Comparison of ENCODE assay signal across 29 cellular contexts in genomic region chr2:137942785-137943034, GRCh38. TPM values are rescaled to one million over a fixed set of nuclear protein-coding genes. Genes with fewer than 3 reads are reported as not detected.
"Had no signal": no experiment of that assay in that cellular context is flagged by ENCODE, and none has a peak within 500 bp of the region (broad histone marks: within the 10 kb centered on the region; RNA-seq: fewer than 3 reads in every experiment).

No MANE protein-coding gene starts in this region.

- H3K9me3 Mint-ChIP-seq: activated naive CD4-positive, alpha-beta T cell treated with anti-CD3 and anti-CD28 coated beads, Interleukin-2, amount 50 U/mL, for 24 hours; activated naive CD8-positive, alpha-beta T cell treated with anti-CD3 and anti-CD28 coated beads, Interleukin-2, amount 50 U/mL, for 24 hours; activated T-helper 2 cell treated with anti-CD3 and anti-CD28 coated beads, Interferon-gamma antibody, Interleukin-2, Interleukin-4, amounts not matched to agents 10 μg/mL and 5 μg/mL and 100 μg/mL, durations not matched to agents 14 hours and 24 hours and 36 hours; naive thymus-derived CD8-positive, alpha-beta T cell; stimulated activated naive B cell treated with anti-CD40 and anti-IgM and Interleukin-4, amounts not matched to agents 10 μg/mL and 1 μg/mL and 100 μg/mL, for 72 hours had no signal

- DNase-seq: activated CD4-positive, alpha-beta T cell treated with anti-CD3 and anti-CD28 coated beads for 36 hours; activated CD4-positive, CD25-positive, alpha-beta regulatory T cell; activated CD8-positive, alpha-beta memory T cell treated with anti-CD3 and anti-CD28 coated beads, Interleukin-2, amount 10 ng/mL, durations not matched to agents 7 days and 5 days; activated CD8-positive, alpha-beta T cell treated with anti-CD3 and anti-CD28 coated beads, Interleukin-2, amount 10 ng/mL, durations not matched to agents 7 days and 5 days; activated naive CD8-positive, alpha-beta T cell treated with anti-CD3 and anti-CD28 coated beads, Interleukin-2, amount 50 U/mL, for 24 hours; activated T-cell treated with anti-CD3 and anti-CD28 coated beads, Interleukin-2, amount 50 U/mL, for 48 hours; amygdala; central memory CD4-positive, alpha-beta T cell; head of caudate nucleus; hypothalamus; kidney glomerular epithelial cell; left ventricle myocardium inferior; naive thymus-derived CD8-positive, alpha-beta T cell; posterior cingulate gyrus; sigmoid colon; stimulated activated CD4-positive, alpha-beta T cell treated with anti-CD3 and anti-CD28 coated beads, Interleukin-1b, Interleukin-23, amount 100 ng/mL, for 48 hours; stimulated activated CD4-positive, alpha-beta T cell treated with anti-CD3 and anti-CD28 coated beads, Interleukin-4, amount 100 ng/mL, for 4 hours; stimulated activated CD8-positive, alpha-beta memory T cell treated with anti-CD3 and anti-CD28 coated beads, Interleukin-4, amount 100 ng/mL, for 48 hours; stimulated activated naive B cell treated with anti-CD40 and anti-IgM and Interleukin-4, amounts not matched to agents 10 μg/mL and 1 μg/mL and 100 μg/mL, for 72 hours; stomach; tibial artery had no signal

- H3K36me3 ChIP-seq: gastroesophageal sphincter, left ventricle myocardium inferior, sigmoid colon, stomach, suprapubic skin, tibial artery had no signal

- H3K9me3 ChIP-seq: gastroesophageal sphincter, left ventricle myocardium inferior, sigmoid colon, stomach, suprapubic skin, tibial artery had no signal

- H3K4me1 ChIP-seq: gastroesophageal sphincter, left ventricle myocardium inferior, sigmoid colon, suprapubic skin had no signal

- H3K27me3 Mint-ChIP-seq: activated CD4-positive, alpha-beta T cell treated with anti-CD3 and anti-CD28 coated beads for 36 hours; activated CD8-positive, alpha-beta memory T cell treated with anti-CD3 and anti-CD28 coated beads, Interleukin-2, amount 10 ng/mL, durations not matched to agents 7 days and 5 days had no signal

- ATAC-seq: activated CD4-positive, alpha-beta T cell treated with anti-CD3 and anti-CD28 coated beads for 36 hours; activated CD8-positive, alpha-beta memory T cell treated with anti-CD3 and anti-CD28 coated beads, Interleukin-2, amount 10 ng/mL, durations not matched to agents 7 days and 5 days; activated CD8-positive, alpha-beta T cell treated with anti-CD3 and anti-CD28 coated beads, Interleukin-2, amount 10 ng/mL, durations not matched to agents 7 days and 5 days; activated naive CD8-positive, alpha-beta T cell treated with anti-CD3 and anti-CD28 coated beads, Interleukin-2, amount 50 U/mL, for 24 hours; gastroesophageal sphincter; naive thymus-derived CD8-positive, alpha-beta T cell; stimulated activated naive B cell treated with anti-CD40 and anti-IgM and Interleukin-4, amounts not matched to agents 10 μg/mL and 1 μg/mL and 100 μg/mL, for 72 hours had no signal

- H3K27ac Mint-ChIP-seq: activated CD4-positive, alpha-beta T cell treated with anti-CD3 and anti-CD28 coated beads for 36 hours; activated CD8-positive, alpha-beta memory T cell treated with anti-CD3 and anti-CD28 coated beads, Interleukin-2, amount 10 ng/mL, durations not matched to agents 7 days and 5 days; activated CD8-positive, alpha-beta T cell treated with anti-CD3 and anti-CD28 coated beads, Interleukin-2, amount 10 ng/mL, durations not matched to agents 7 days and 5 days; activated naive CD4-positive, alpha-beta T cell treated with anti-CD3 and anti-CD28 coated beads, Interleukin-2, amount 50 U/mL, for 24 hours; activated naive CD8-positive, alpha-beta T cell treated with anti-CD3 and anti-CD28 coated beads, Interleukin-2, amount 50 U/mL, for 24 hours; activated T-helper 2 cell treated with anti-CD3 and anti-CD28 coated beads, Interferon-gamma antibody, Interleukin-2, Interleukin-4, amounts not matched to agents 10 μg/mL and 5 μg/mL and 100 μg/mL, durations not matched to agents 14 hours and 24 hours and 36 hours; naive thymus-derived CD8-positive, alpha-beta T cell; stimulated activated naive B cell treated with anti-CD40 and anti-IgM and Interleukin-4, amounts not matched to agents 10 μg/mL and 1 μg/mL and 100 μg/mL, for 72 hours had no signal

- FAIRE-seq: endothelial cell of umbilical vein, urothelium cell line had no signal

- H3K27ac ChIP-seq: gastroesophageal sphincter, left ventricle myocardium inferior, sigmoid colon, stomach, suprapubic skin, tibial artery had no signal

- H3K4me3 ChIP-seq: gastroesophageal sphincter, left ventricle myocardium inferior, sigmoid colon, smooth muscle cell, stomach, suprapubic skin, tibial artery had no signal

- H3K36me3 Mint-ChIP-seq: activated CD8-positive, alpha-beta memory T cell treated with anti-CD3 and anti-CD28 coated beads, Interleukin-2, amount 10 ng/mL, durations not matched to agents 7 days and 5 days; activated naive CD4-positive, alpha-beta T cell treated with anti-CD3 and anti-CD28 coated beads, Interleukin-2, amount 50 U/mL, for 24 hours; naive thymus-derived CD8-positive, alpha-beta T cell; stimulated activated naive B cell treated with anti-CD40 and anti-IgM and Interleukin-4, amounts not matched to agents 10 μg/mL and 1 μg/mL and 100 μg/mL, for 72 hours had no signal

- H3K4me3 Mint-ChIP-seq: activated CD4-positive, alpha-beta T cell treated with anti-CD3 and anti-CD28 coated beads for 36 hours; activated CD8-positive, alpha-beta memory T cell treated with anti-CD3 and anti-CD28 coated beads, Interleukin-2, amount 10 ng/mL, durations not matched to agents 7 days and 5 days; activated CD8-positive, alpha-beta T cell treated with anti-CD3 and anti-CD28 coated beads, Interleukin-2, amount 10 ng/mL, durations not matched to agents 7 days and 5 days; activated naive CD4-positive, alpha-beta T cell treated with anti-CD3 and anti-CD28 coated beads, Interleukin-2, amount 50 U/mL, for 24 hours; activated naive CD8-positive, alpha-beta T cell treated with anti-CD3 and anti-CD28 coated beads, Interleukin-2, amount 50 U/mL, for 24 hours; naive thymus-derived CD8-positive, alpha-beta T cell; stimulated activated naive B cell treated with anti-CD40 and anti-IgM and Interleukin-4, amounts not matched to agents 10 μg/mL and 1 μg/mL and 100 μg/mL, for 72 hours had no signal

- H3K4me1 Mint-ChIP-seq: activated CD4-positive, alpha-beta T cell treated with anti-CD3 and anti-CD28 coated beads for 36 hours; activated CD8-positive, alpha-beta memory T cell treated with anti-CD3 and anti-CD28 coated beads, Interleukin-2, amount 10 ng/mL, durations not matched to agents 7 days and 5 days; activated naive CD4-positive, alpha-beta T cell treated with anti-CD3 and anti-CD28 coated beads, Interleukin-2, amount 50 U/mL, for 24 hours; activated naive CD8-positive, alpha-beta T cell treated with anti-CD3 and anti-CD28 coated beads, Interleukin-2, amount 50 U/mL, for 24 hours; naive thymus-derived CD8-positive, alpha-beta T cell; stimulated activated naive B cell treated with anti-CD40 and anti-IgM and Interleukin-4, amounts not matched to agents 10 μg/mL and 1 μg/mL and 100 μg/mL, for 72 hours had no signal

RNA-seq across cellular contexts. Expression of gene HNMT, which starts 21.6 kb away (rescaled TPM):
- total RNA-seq: activated CD4-positive, alpha-beta T cell treated with anti-CD3 and anti-CD28 coated beads for 36 hours; activated CD8-positive, alpha-beta memory T cell treated with anti-CD3 and anti-CD28 coated beads, Interleukin-2, amount 10 ng/mL, durations not matched to agents 7 days and 5 days; activated CD8-positive, alpha-beta T cell treated with anti-CD3 and anti-CD28 coated beads, Interleukin-2, amount 10 ng/mL, durations not matched to agents 7 days and 5 days; activated T-helper 2 cell treated with anti-CD3 and anti-CD28 coated beads, Interferon-gamma antibody, Interleukin-2, Interleukin-4, amounts not matched to agents 10 μg/mL and 5 μg/mL and 100 μg/mL, durations not matched to agents 14 hours and 24 hours and 36 hours; T-helper 1 cell treated with Interleukin-12 subunit alpha and Interleukin-12 subunit beta and Interleukin-4 antibody, amounts not matched to agents 30 ng/mL and 1 ng/mL, for 36 hours had no signal
